Comparison of ENCODE assay signal across 7 cellular contexts in genomic region chr21:43477945-43478386, GRCh38. TPM values are rescaled to one million over a fixed set of nuclear protein-coding genes. Genes with fewer than 3 reads are reported as not detected.
A peak's percentile ranks its signal among the peaks of the same experiment; 100 is the strongest.
DNase-seq lines count a peak whose midpoint lies in the region; ATAC-seq, FAIRE-seq and TF ChIP-seq lines count a peak whose summit lies in the region.
"Not testable (repeated sequence)": the region's sequence is repeated elsewhere in the genome, so short reads cannot be mapped to it uniquely, and the experiment has no call there.

No MANE protein-coding gene starts in this region.

- not testable (repeated sequence) for DNase-seq in Panc1 (ENCODE audit: low read depth, low spot score); endothelial cell of umbilical vein (ENCODE audit: low read depth, low spot score); Right ventricle myocardium superior; right cardiac atrium; HepG2 (ENCODE audit: low spot score); natural killer cell treated with Interleukin-12 subunit alpha and Interleukin-12 subunit beta and Interleukin-15 and Interleukin-18, amount 100 ng/mL, for 72 hours (ENCODE audit: low spot score); gastrocnemius medialis

- not testable (repeated sequence) for H3K4me3 ChIP-seq in Panc1 (ENCODE audit: low read depth in 2 of 2, low read length in 2 of 2); endothelial cell of umbilical vein (replicated peaks in 1 of 3; ENCODE audit: insufficient read depth in 1 of 3, low read depth in 1 of 3, low read length in 3 of 3); right cardiac atrium (ENCODE audit: low read length); HepG2 (replicated peaks in 1 of 3; ENCODE audit: insufficient read depth in 1 of 3, low read depth in 2 of 3, low read length in 3 of 3); gastrocnemius medialis

- not testable (repeated sequence) for H3K4me1 ChIP-seq in Panc1 (ENCODE audit: control insufficient read depth, insufficient read depth, low read length); endothelial cell of umbilical vein (ENCODE audit: control insufficient read depth, extremely low read depth, insufficient read depth, low read length); right cardiac atrium (ENCODE audit: control insufficient read depth, insufficient read depth, low read length); HepG2 (ENCODE audit: insufficient read depth, low read length); gastrocnemius medialis

- H3K9me3 ChIP-seq in Panc1 (ENCODE audit: control insufficient read depth, insufficient read depth, low read depth, low read length); endothelial cell of umbilical vein (replicated peaks; ENCODE audit: control insufficient read depth, insufficient read depth, low read length); right cardiac atrium (ENCODE audit: control insufficient read depth, low read length); HepG2 (ENCODE audit: low read length); gastrocnemius medialis: not testable (repeated sequence)

- not testable (repeated sequence) for H4K20me1 ChIP-seq in endothelial cell of umbilical vein (replicated peaks; ENCODE audit: control insufficient read depth, extremely low read depth, insufficient read depth, low read length); HepG2 (ENCODE audit: insufficient read depth, low read length)

- H3K27ac Mint-ChIP-seq in natural killer cell treated with Interleukin-12 subunit alpha and Interleukin-12 subunit beta and Interleukin-15 and Interleukin-18, amount 100 ng/mL, for 72 hours = not testable (repeated sequence)

- not testable (repeated sequence) for H3K9ac ChIP-seq in endothelial cell of umbilical vein (replicated peaks; ENCODE audit: extremely low read depth, insufficient read depth, low read length); HepG2 (ENCODE audit: insufficient read depth, low read depth, low read length)

- not testable (repeated sequence) for TF ChIP-seq RAD21 in HepG2 (CRISPR knock-in tag; IDR thresholded peaks at IDR 0.05)

- not testable (repeated sequence) for H3K9me3 Mint-ChIP-seq in natural killer cell treated with Interleukin-12 subunit alpha and Interleukin-12 subunit beta and Interleukin-15 and Interleukin-18, amount 100 ng/mL, for 72 hours

- POLR2A ChIA-PET in Panc1 (lab: Charles Lee); endothelial cell of umbilical vein (lab: Charles Lee); HepG2 (lab: Yijun Ruan, JAX): not testable (repeated sequence)

- CTCF ChIA-PET in Panc1 (lab: Charles Lee); endothelial cell of umbilical vein (lab: Charles Lee); HepG2 (lab: Yijun Ruan, JAX; ENCODE audit: low intra/inter-chr PET ratio, low total read pairs): not testable (repeated sequence)

- H3K27me3 ChIP-seq in Panc1 (ENCODE audit: control insufficient read depth, insufficient read depth, low read length); endothelial cell of umbilical vein (ENCODE audit: control insufficient read depth in 2 of 2, insufficient read depth in 2 of 2, low read length in 2 of 2); right cardiac atrium (ENCODE audit: control insufficient read depth, insufficient read depth); HepG2 (ENCODE audit: control insufficient read depth in 1 of 2, insufficient read depth in 2 of 2, low read length in 2 of 2); gastrocnemius medialis: not testable (repeated sequence)

- H2AFZ ChIP-seq in endothelial cell of umbilical vein (ENCODE audit: low read depth, low read length); HepG2 (ENCODE audit: low read length): not testable (repeated sequence)

- BruUV-seq in Panc1 (replicated peaks; lab: Mats Ljungman, UMichigan); endothelial cell of umbilical vein (replicated peaks; lab: Mats Ljungman, UMichigan); HepG2 (replicated peaks; lab: Mats Ljungman, UMichigan): not testable (repeated sequence)

- not testable (repeated sequence) for H3K27me3 Mint-ChIP-seq in natural killer cell treated with Interleukin-12 subunit alpha and Interleukin-12 subunit beta and Interleukin-15 and Interleukin-18, amount 100 ng/mL, for 72 hours

- H3K9me1 ChIP-seq in endothelial cell of umbilical vein (replicated peaks; ENCODE audit: control insufficient read depth, extremely low read depth, insufficient read depth, low read length) = not testable (repeated sequence)

- H3K4me1 Mint-ChIP-seq in natural killer cell treated with Interleukin-12 subunit alpha and Interleukin-12 subunit beta and Interleukin-15 and Interleukin-18, amount 100 ng/mL, for 72 hours (ENCODE audit: low read depth in 2 of 2) = not testable (repeated sequence)

- H3K4me3 Mint-ChIP-seq in natural killer cell treated with Interleukin-12 subunit alpha and Interleukin-12 subunit beta and Interleukin-15 and Interleukin-18, amount 100 ng/mL, for 72 hours = not testable (repeated sequence)

- not testable (repeated sequence) for H3K36me3 ChIP-seq in Panc1 (ENCODE audit: control insufficient read depth, insufficient read depth, low read length); endothelial cell of umbilical vein (ENCODE audit: control insufficient read depth in 2 of 2, extremely low read depth in 1 of 2, insufficient read depth in 2 of 2, low read length in 2 of 2); HepG2 (replicated peaks in 1 of 2; ENCODE audit: control insufficient read depth in 1 of 2, insufficient read depth in 2 of 2, low read length in 2 of 2); gastrocnemius medialis

- dilution Hi-C loops in endothelial cell of umbilical vein (cut with MboI; ENCODE audit: extremely low pct_ligation_motif_present, low sequenced_read_pairs) = not testable (repeated sequence)

- WGBS in right cardiac atrium = no CpG with 5 or more reads among the region's 16 CpGs
- WGBS in HepG2 (ENCODE audit: low lambda C conversion rate) = no CpG with 5 or more reads among the region's 16 CpGs

- TF ChIP-seq POLR2A in endothelial cell of umbilical vein (IDR thresholded peaks at IDR 0.05; ENCODE audit: low read depth, low read length); HepG2 (IDR thresholded peaks at IDR 0.05; ENCODE audit: insufficient read depth in 1 of 2, low read depth in 2 of 2, low read length in 2 of 2); gastrocnemius medialis (IDR thresholded peaks at IDR 0.05): not testable (repeated sequence)

- in situ Hi-C loops in Panc1 (cut with HindIII; ENCODE audit: low pct_unique_long_range_greater_than_20kb, low sequenced_read_pairs); HepG2 (cut with HindIII; ENCODE audit: extremely low pct_ligation_motif_present, low pct_unique_long_range_greater_than_20kb); gastrocnemius medialis (cut with MboI; ENCODE audit: low sequenced_read_pairs in 4 of 4): not testable (repeated sequence)

- H3K79me2 ChIP-seq in endothelial cell of umbilical vein (ENCODE audit: control insufficient read depth, insufficient read depth, low read length); HepG2 (ENCODE audit: insufficient read depth, low read length): not testable (repeated sequence)

- ATAC-seq in Panc1 (peak; percentile 94), Right ventricle myocardium superior (ENCODE audit: poor library complexity) (peak; percentile 64), right cardiac atrium (peak; percentile 83 to 90), HepG2 (peak; percentile 91), gastrocnemius medialis (peak; percentile 61 to 75)
- peak; percentile 46 to 71 for ATAC-seq in natural killer cell treated with Interleukin-12 subunit alpha and Interleukin-12 subunit beta and Interleukin-15 and Interleukin-18, amount 100 ng/mL, for 72 hours

- TF ChIP-seq EP300 in HepG2 (IDR thresholded peaks at IDR 0.05; ENCODE audit: low read depth in 2 of 2, low read length in 2 of 2); HepG2 (CRISPR knock-in tag; IDR thresholded peaks at IDR 0.05; ENCODE audit: borderline replicate concordance): not testable (repeated sequence)

- not testable (repeated sequence) for H3K27ac ChIP-seq in Panc1 (ENCODE audit: low read length); endothelial cell of umbilical vein (ENCODE audit: insufficient read depth, low read depth, low read length); right cardiac atrium (ENCODE audit: low read length); HepG2 (ENCODE audit: extremely low read length, insufficient read depth, low read length); gastrocnemius medialis

- H3K36me3 Mint-ChIP-seq in natural killer cell treated with Interleukin-12 subunit alpha and Interleukin-12 subunit beta and Interleukin-15 and Interleukin-18, amount 100 ng/mL, for 72 hours = not testable (repeated sequence)

- intact Hi-C loops in Panc1 (cut with micrococcal nuclease; ENCODE audit: unreplicated experiment); endothelial cell of umbilical vein (cut with micrococcal nuclease); Right ventricle myocardium superior (cut with DNase I); right cardiac atrium (cut with DNase I); HepG2 (cut with micrococcal nuclease; ENCODE audit: unreplicated experiment); gastrocnemius medialis (cut with DNase I; ENCODE audit: low total_unique reads): not testable (repeated sequence)

- not testable (repeated sequence) for H3K4me2 ChIP-seq in endothelial cell of umbilical vein (ENCODE audit: insufficient read depth, low read length); HepG2 (ENCODE audit: low read depth, low read length)

- FAIRE-seq in endothelial cell of umbilical vein (lab: Jason Lieb, UNC) = peak; percentile 99
- peak; percentile 52 for FAIRE-seq in HepG2 (lab: Jason Lieb, UNC)

- TF ChIP-seq CTCF in Panc1 (IDR thresholded peaks at IDR 0.05); endothelial cell of umbilical vein (IDR thresholded peaks at IDR 0.05; ENCODE audit: extremely low read depth in 1 of 2, insufficient read depth in 1 of 2, low read depth in 1 of 2, low read length in 2 of 2); HepG2 (CRISPR knock-in tag; IDR thresholded peaks at IDR 0.05); gastrocnemius medialis (IDR thresholded peaks at IDR 0.05 in 4 of 5, conservative IDR thresholded peaks at IDR 0.05 in 1 of 5): not testable (repeated sequence)

RNA-seq across cellular contexts. Expression of gene SIK1, which starts 51.0 kb away (rescaled TPM):
- total RNA-seq in Panc1 (2021; ENCODE audit: unreplicated experiment) (32.3 TPM), endothelial cell of umbilical vein (3.3 and 8.0 TPM in 2 replicates), Right ventricle myocardium superior (7.7 TPM), right cardiac atrium (10 to 100 TPM; 13.0 to 63.9 (median 19.4) TPM), HepG2 (2016; rRNA removed; fragmentation: Illumina TruSeq; extraction: Trizol) (4.5 and 5.2 TPM in 2 replicates), gastrocnemius medialis (10 to 100 TPM in 1 of 4 donors, 1 to 10 TPM in 2, under 1 TPM in 1; 0.36 to 12.8 (median 1.9) TPM)
- 12.1 TPM for polyA plus RNA-seq in Panc1 (2012; ENCODE audit: insufficient read length)
- polyA plus RNA-seq in endothelial cell of umbilical vein (0.56 and 0.59 TPM in 2 replicates), right cardiac atrium (7.7 TPM), HepG2 (2011; rRNA removed) (11.8 and 14.5 TPM in 2 replicates)
- polyA plus RNA-seq in endothelial cell of umbilical vein (2011; cell fraction: cytosol; rRNA removed) = 0.89 and 2.0 TPM in 2 replicates
- 10.3 and 11.9 TPM in 2 replicates for polyA plus RNA-seq in endothelial cell of umbilical vein (2011; cell fraction: nucleus; rRNA removed)
- 2.1 and 3.7 TPM in 2 replicates for polyA plus RNA-seq in endothelial cell of umbilical vein (2012)
- polyA minus RNA-seq in endothelial cell of umbilical vein = 1.4 and 1.7 TPM in 2 replicates
- 146 TPM for polyA minus RNA-seq in endothelial cell of umbilical vein (2011; cell fraction: cytosol; rRNA and poly(A)+ RNA removed)
- polyA minus RNA-seq in endothelial cell of umbilical vein (2011; cell fraction: nucleus; rRNA and poly(A)+ RNA removed) = 7.8 and 16.6 TPM in 2 replicates
- total RNA-seq in HepG2 (2016; cell fraction: cytosol; rRNA removed; fragmentation: Illumina TruSeq; extraction: Trizol; ENCODE audit: low read depth) = 0.71 and 1.2 TPM in 2 replicates
- 2.8 and 6.2 TPM in 2 replicates for total RNA-seq in HepG2 (2016; cell fraction: insoluble cytoplasmic fraction; rRNA removed; fragmentation: Illumina TruSeq; extraction: Trizol)
- 1.0 and 1.7 TPM in 2 replicates for total RNA-seq in HepG2 (2016; cell fraction: membrane; rRNA removed; fragmentation: Illumina TruSeq; extraction: Trizol)
- total RNA-seq in HepG2 (2016; cell fraction: nucleus; rRNA removed; fragmentation: Illumina TruSeq; extraction: Trizol) = 8.3 and 8.9 TPM in 2 replicates
- polyA plus RNA-seq in HepG2 (2011; cell fraction: cytosol; rRNA removed) = 2.2 and 3.7 TPM in 2 replicates
- polyA plus RNA-seq in HepG2 (2011; cell fraction: nucleus; rRNA removed) = 16.5 and 19.0 TPM in 2 replicates
- polyA plus RNA-seq in HepG2 (2012) = 13.7 and 16.8 TPM in 2 replicates
- polyA plus RNA-seq in HepG2 (2016; cell fraction: cytosol; fragmentation: Illumina TruSeq; extraction: Trizol; ENCODE audit: low read depth) = 0.21 and 0.24 TPM in 2 replicates
- 1.5 and 2.8 TPM in 2 replicates for polyA plus RNA-seq in HepG2 (2016; cell fraction: insoluble cytoplasmic fraction; fragmentation: Illumina TruSeq; extraction: Trizol; ENCODE audit: low read depth)
- 0.62 and 0.91 TPM in 2 replicates for polyA plus RNA-seq in HepG2 (2016; cell fraction: membrane; fragmentation: Illumina TruSeq; extraction: Trizol; ENCODE audit: low read depth)
- 20.9 and 35.5 TPM in 2 replicates for polyA plus RNA-seq in HepG2 (2016; cell fraction: nucleus; fragmentation: Illumina TruSeq; extraction: Trizol; ENCODE audit: insufficient read depth, low read depth)
- polyA minus RNA-seq in HepG2 (2011; rRNA and poly(A)+ RNA removed; ENCODE audit: low replicate concordance) = 12.8 and 71.6 TPM in 2 replicates
- polyA minus RNA-seq in HepG2 (2011; cell fraction: cytosol; rRNA and poly(A)+ RNA removed) = 14.9 and 19.3 TPM in 2 replicates
- 15.5 and 29.5 TPM in 2 replicates for polyA minus RNA-seq in HepG2 (2011; cell fraction: nucleus; rRNA and poly(A)+ RNA removed)
- total RNA-seq in natural killer cell treated with Interleukin-12 subunit alpha and Interleukin-12 subunit beta and Interleukin-15 and Interleukin-18, amount 100 ng/mL, for 72 hours = 10 to 100 TPM in 1 of 2 donors, 1 to 10 TPM in 1; 2.6 to 16.0 TPM
